ENCODE assay signal across 17 cellular contexts in the genomic region with DNA sequence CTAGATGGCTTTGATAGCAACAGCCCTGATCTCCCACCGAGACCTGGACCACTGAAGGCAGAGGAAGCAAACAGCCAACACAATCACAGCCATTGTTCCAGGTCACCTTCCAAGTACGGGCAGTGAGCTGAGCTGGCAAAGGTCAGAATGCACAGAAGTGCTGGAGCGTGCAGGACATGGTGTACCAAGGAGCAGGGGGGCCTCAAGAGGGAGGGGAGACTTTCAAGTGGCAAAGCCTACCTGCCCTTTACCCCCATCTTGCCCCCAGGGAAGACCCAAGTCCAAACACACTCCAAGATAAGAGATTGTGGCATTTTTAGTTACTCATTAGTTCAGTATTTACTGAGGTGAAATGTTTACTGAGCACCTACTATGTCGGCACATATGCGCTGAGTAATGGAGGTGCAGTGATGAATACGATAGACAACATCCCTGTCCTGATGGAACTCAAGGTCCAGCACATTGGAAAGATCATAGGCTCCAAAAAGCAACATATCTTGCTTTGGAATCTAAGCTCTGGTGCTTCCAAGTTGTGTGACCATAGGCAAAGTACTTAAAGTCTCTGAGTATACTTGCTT.
"Had no signal": no experiment of that assay in that cellular context is flagged by ENCODE, and none has a peak within 500 bp of the region (broad histone marks: within the 10 kb centered on the region; RNA-seq: fewer than 3 reads in every experiment).

No MANE protein-coding gene starts in this region.

- FAIRE-seq: colon, small intestine had no signal

- DNase-seq: foreskin keratinocyte; left colon; left ventricle myocardium superior; mesendoderm; naive thymus-derived CD8-positive, alpha-beta T cell; ovary; small intestine; stimulated activated CD4-positive, alpha-beta T cell treated with anti-CD3 and anti-CD28 coated beads, Interleukin-12 subunit alpha, Interleukin-12 subunit beta, amount 100 ng/mL, for 4 hours; stimulated activated naive CD4-positive, alpha-beta T cell; stomach; substantia nigra; transverse colon had no signal

- H3K36me3 ChIP-seq: ovary, right atrium auricular region, stomach, thoracic aorta, transverse colon had no signal

- H3K4me1 Mint-ChIP-seq: naive thymus-derived CD8-positive, alpha-beta T cell had no signal

- H3K27ac ChIP-seq: foreskin keratinocyte, ovary, right atrium auricular region, stomach, thoracic aorta, transverse colon had no signal

- H3K9me3 Mint-ChIP-seq: dendritic cell treated with granulocyte-macrophage colony-stimulating factor and Interleukin-4, amounts not matched to agents 40 ng/mL and 50 ng/mL, for 4 days; naive thymus-derived CD8-positive, alpha-beta T cell had no signal

- H3K27me3 ChIP-seq: foreskin keratinocyte, ovary, right atrium auricular region, transverse colon had no signal

- H3K4me3 ChIP-seq: lung, ovary, right atrium auricular region, stomach, thoracic aorta, transverse colon had no signal

- ATAC-seq: foreskin keratinocyte; left colon; naive thymus-derived CD8-positive, alpha-beta T cell had no signal

- H3K27ac Mint-ChIP-seq: dendritic cell treated with granulocyte-macrophage colony-stimulating factor and Interleukin-4, amounts not matched to agents 40 ng/mL and 50 ng/mL, for 4 days; naive thymus-derived CD8-positive, alpha-beta T cell had no signal

- H3K36me3 Mint-ChIP-seq: naive thymus-derived CD8-positive, alpha-beta T cell had no signal

- H3K9me3 ChIP-seq: ovary, right atrium auricular region, stomach, thoracic aorta, transverse colon had no signal

- H3K4me3 Mint-ChIP-seq: dendritic cell treated with granulocyte-macrophage colony-stimulating factor and Interleukin-4, amounts not matched to agents 40 ng/mL and 50 ng/mL, for 4 days; naive thymus-derived CD8-positive, alpha-beta T cell had no signal

- H3K4me1 ChIP-seq: foreskin keratinocyte, transverse colon had no signal
